Comparison of ENCODE assay signal across 28 cellular contexts in genomic region chr21:41970751-41971653, GRCh38. TPM values are rescaled to one million over a fixed set of nuclear protein-coding genes. Genes with fewer than 3 reads are reported as not detected.
DNase-seq lines count a peak whose midpoint lies in the region; ATAC-seq and TF ChIP-seq lines count a peak whose summit lies in the region.
"Had no signal": no experiment of that assay in that cellular context is flagged by ENCODE, and none has a peak within 500 bp of the region (broad histone marks: within the 10 kb centered on the region; RNA-seq: fewer than 3 reads in every experiment).

No MANE protein-coding gene starts in this region.

- H3K27ac ChIP-seq in right atrium auricular region (no peak overlapping the region), endodermal cell (ENCODE audit: low read depth, low read length) (no peak overlapping the region), vagina (no peak overlapping the region)
- H3K27ac ChIP-seq: coronary artery, epithelial cell of prostate, pancreas had no signal

- no peaks in the 10 kb centered on the region for H3K36me3 Mint-ChIP-seq in endodermal cell (ENCODE audit: low read depth)
- peaks cover 5% of the 10 kb centered on the region for H3K36me3 Mint-ChIP-seq in neural crest cell (ENCODE audit: low read depth)
- H3K36me3 Mint-ChIP-seq: activated naive CD8-positive, alpha-beta T cell had no signal

- H3K4me3 ChIP-seq in right atrium auricular region = no peak overlapping the region
- H3K4me3 ChIP-seq in endodermal cell (ENCODE audit: low read length) = no peak overlapping the region
- no peak overlapping the region for H3K4me3 ChIP-seq in vagina
- H3K4me3 ChIP-seq: coronary artery, pancreas had no signal

- no peaks in the 10 kb centered on the region for H3K27me3 ChIP-seq in right atrium auricular region
- H3K27me3 ChIP-seq in endodermal cell (ENCODE audit: control insufficient read depth, insufficient read depth, low read length, poor library complexity, severe bottlenecking) = no peaks in the 10 kb centered on the region
- H3K27me3 ChIP-seq in vagina = no peaks in the 10 kb centered on the region
- H3K27me3 ChIP-seq: pancreas had no signal

- H3K27ac Mint-ChIP-seq in endodermal cell (no peak overlapping the region), neural crest cell (ENCODE audit: unreplicated experiment) (peak overlapping the region; percentile 64)
- H3K27ac Mint-ChIP-seq: activated naive CD8-positive, alpha-beta T cell; CD4-positive, alpha-beta T cell; stimulated activated naive CD8-positive, alpha-beta T cell treated with anti-CD3 and anti-CD28 coated beads, Interleukin-15, Interleukin-2, amounts not matched to agents 100 ng/mL and 50 ng/mL, for 24 hours; T-helper 1 cell treated with Interleukin-12 subunit alpha and Interleukin-12 subunit beta and Interleukin-4 antibody, amounts not matched to agents 30 μg/mL and 1 μg/mL, for 36 hours had no signal

- peaks cover 1% of the 10 kb centered on the region for H3K9me3 Mint-ChIP-seq in endodermal cell
- H3K9me3 Mint-ChIP-seq in neural crest cell = peaks cover 6% of the 10 kb centered on the region
- H3K9me3 Mint-ChIP-seq: CD4-positive, alpha-beta T cell; stimulated activated naive CD8-positive, alpha-beta T cell treated with anti-CD3 and anti-CD28 coated beads, Interleukin-15, Interleukin-2, amounts not matched to agents 100 ng/mL and 50 ng/mL, for 24 hours; T-helper 1 cell treated with Interleukin-12 subunit alpha and Interleukin-12 subunit beta and Interleukin-4 antibody, amounts not matched to agents 30 μg/mL and 1 μg/mL, for 36 hours had no signal

- intact Hi-C loops in left ventricle myocardium superior (cut with micrococcal nuclease) = no loop called here
- intact Hi-C loops in vagina (cut with DNase I) = no loop called here

- H3K27me3 Mint-ChIP-seq in endodermal cell (ENCODE audit: insufficient read depth) (no peaks in the 10 kb centered on the region), neural crest cell (ENCODE audit: low read depth) (peaks cover 3% of the 10 kb centered on the region)
- H3K27me3 Mint-ChIP-seq: activated naive CD8-positive, alpha-beta T cell; CD4-positive, alpha-beta T cell; stimulated activated naive CD8-positive, alpha-beta T cell treated with anti-CD3 and anti-CD28 coated beads, Interleukin-15, Interleukin-2, amounts not matched to agents 100 ng/mL and 50 ng/mL, for 24 hours had no signal

- peaks cover 20% of the 10 kb centered on the region for H3K4me1 Mint-ChIP-seq in endodermal cell
- H3K4me1 Mint-ChIP-seq in neural crest cell = peaks cover 54% of the 10 kb centered on the region

- H3K9me3 ChIP-seq in right atrium auricular region (no peaks in the 10 kb centered on the region), endodermal cell (ENCODE audit: control insufficient read depth, low read length) (no peaks in the 10 kb centered on the region), vagina (no peaks in the 10 kb centered on the region)
- H3K9me3 ChIP-seq: pancreas, SK-N-SH had no signal

- no peak for TF ChIP-seq POLR2A in vagina (IDR thresholded peaks at IDR 0.05)

- ATAC-seq in left ventricle myocardium superior = no peak
- ATAC-seq: pancreas had no signal

- H3K36me3 ChIP-seq in right atrium auricular region (no peaks in the 10 kb centered on the region), endodermal cell (ENCODE audit: control insufficient read depth, insufficient read depth, low read length) (no peaks in the 10 kb centered on the region), vagina (no peaks in the 10 kb centered on the region)
- H3K36me3 ChIP-seq: pancreas had no signal

- 89% methylated on average over 13 to 20 of the region's 20 CpGs for WGBS in endodermal cell (ENCODE audit: insufficient coverage in 1 of 2, insufficient read length in 1 of 2), 2 experiments

- no peak overlapping the region for H3K4me3 Mint-ChIP-seq in endodermal cell
- no peak overlapping the region for H3K4me3 Mint-ChIP-seq in neural crest cell
- H3K4me3 Mint-ChIP-seq: activated naive CD8-positive, alpha-beta T cell; CD4-positive, alpha-beta T cell; stimulated activated naive CD8-positive, alpha-beta T cell treated with anti-CD3 and anti-CD28 coated beads, Interleukin-15, Interleukin-2, amounts not matched to agents 100 ng/mL and 50 ng/mL, for 24 hours; T-helper 1 cell treated with Interleukin-12 subunit alpha and Interleukin-12 subunit beta and Interleukin-4 antibody, amounts not matched to agents 30 μg/mL and 1 μg/mL, for 36 hours had no signal

- TF ChIP-seq CTCF in right atrium auricular region (IDR thresholded peaks at IDR 0.05) (no peak), endodermal cell (conservative IDR thresholded peaks at IDR 0.05) (no peak), neural crest cell (conservative IDR thresholded peaks at IDR 0.05) (no peak), vagina (IDR thresholded peaks at IDR 0.05) (no peak)

- H3K4me1 ChIP-seq in right atrium auricular region (peaks cover 0 to 10% of the 10 kb centered on the region in 2 donors), endodermal cell (ENCODE audit: control insufficient read depth, insufficient read depth, low read length) (peaks cover 3% of the 10 kb centered on the region), vagina (peaks cover 12% of the 10 kb centered on the region)
- H3K4me1 ChIP-seq: pancreas had no signal

- H3K9ac ChIP-seq in endodermal cell (ENCODE audit: extremely low read depth, low read length, poor library complexity, severe bottlenecking) = no peak overlapping the region
- H3K9ac ChIP-seq: SK-N-SH had no signal

- DNase-seq in right atrium auricular region (ENCODE audit: low spot score) (peak; percentile 32), left ventricle myocardium superior (no peak), endodermal cell (peak; percentile 45), neural crest cell (ENCODE audit: low read depth, low spot score) (no peak), vagina (ENCODE audit: extremely low spot score in 2 of 2) (peak; percentile 64 to 72), NCI-H2171 (lab: John Stamatoyannopoulos, UW) (no peak), NCI-H748 treated with DMSO at 0.1 percent for 48 hours (lab: John Stamatoyannopoulos, UW) (no peak), NCI-H2196 (lab: John Stamatoyannopoulos, UW; ENCODE audit: unreplicated experiment) (no peak)
- DNase-seq: activated CD4-positive, alpha-beta T cell treated with anti-CD3 and anti-CD28 coated beads, Interleukin-2, amount 50 U/mL, for 4 hours; AML-193; anterior cingulate cortex; CD4-positive, alpha-beta T cell; DMS79 treated with DMSO at 0.1 percent for 48 hours; effector CD8-positive, alpha-beta T cell; GDM1; hypothalamus; NCI-H1092; NCI-H187; NCI-H524; OCI-M1; SK-N-SH; stimulated activated CD4-positive, alpha-beta T cell treated with anti-CD3 and anti-CD28 coated beads, Interleukin-2, amount 100 ng/mL, for 24 hours had no signal

RNA-seq across cellular contexts. Expression of gene C2CD2, which starts 17.2 kb away (rescaled TPM):
- 1 to 10 TPM; 8.6 to 9.1 TPM for total RNA-seq in right atrium auricular region
- 5.2 TPM for total RNA-seq in left ventricle myocardium superior
- 10 to 100 TPM; 26.3 to 28.7 TPM for total RNA-seq in endodermal cell
- polyA plus RNA-seq in endodermal cell (2013, experiment 1 of 2) = 8.9 TPM
- polyA plus RNA-seq in endodermal cell (2013, experiment 2 of 2) = 7.2 TPM
- 12.5 and 13.0 TPM in 2 replicates for total RNA-seq in neural crest cell
- 36.1 TPM for total RNA-seq in vagina

RNA-seq across cellular contexts. Expression of gene ZBTB21, which starts 39.2 kb away (rescaled TPM):
- total RNA-seq in right atrium auricular region = 10 to 100 TPM in 1 of 2 donors, 1 to 10 TPM in 1; 5.5 to 10.3 TPM
- total RNA-seq in left ventricle myocardium superior = 6.6 TPM
- 10 to 100 TPM; 17.3 to 23.1 TPM for total RNA-seq in endodermal cell
- polyA plus RNA-seq in endodermal cell (2013, experiment 1 of 2) = 14.0 TPM
- 14.4 TPM for polyA plus RNA-seq in endodermal cell (2013, experiment 2 of 2)
- 16.4 and 16.6 TPM in 2 replicates for total RNA-seq in neural crest cell
- total RNA-seq in vagina = 16.7 TPM

Comparison
In these comparisons a context has a peak if more than half of its experiments do, and no peak if none do; other contexts are left out.
1. DNase-seq: peak in right atrium auricular region (single experiment), endodermal cell (single experiment) and vagina (2 of 2); none in left ventricle myocardium superior (single experiment), neural crest cell (single experiment), NCI-H2171 (single experiment), NCI-H748 treated with DMSO at 0.1 percent for 48 hours (single experiment) and NCI-H2196 (single experiment).